ENCODE assay signal across 24 cellular contexts in genomic region chr1:48462716-48463285, GRCh38.
"Had no signal": no experiment of that assay in that cellular context is flagged by ENCODE, and none has a peak within 500 bp of the region (broad histone marks: within the 10 kb centered on the region; RNA-seq: fewer than 3 reads in every experiment).

No MANE protein-coding gene starts in this region.

- H3K9me3 ChIP-seq: ascending aorta, heart right ventricle, prostate gland, right atrium auricular region, tibial nerve, uterus had no signal

- H3K27me3 Mint-ChIP-seq: activated CD4-positive, alpha-beta T cell treated with anti-CD3 and anti-CD28 coated beads, Interleukin-2, amount 10 ng/mL, durations not matched to agents 7 days and 5 days; naive B cell had no signal

- H3K27me3 ChIP-seq: ascending aorta, heart right ventricle, right atrium auricular region, tibial nerve, uterus had no signal

- H3K4me3 ChIP-seq: ascending aorta, coronary artery, heart right ventricle, prostate gland, right atrium auricular region, tibial nerve, uterus had no signal

- H3K9me3 Mint-ChIP-seq: activated CD4-positive, alpha-beta T cell treated with anti-CD3 and anti-CD28 coated beads, Interleukin-2, amount 10 ng/mL, durations not matched to agents 7 days and 5 days; central memory CD8-positive, alpha-beta T cell; neural crest cell had no signal

- H3K4me1 ChIP-seq: ascending aorta, prostate gland, right atrium auricular region had no signal

- H3K4me1 Mint-ChIP-seq: activated CD4-positive, alpha-beta T cell treated with anti-CD3 and anti-CD28 coated beads, Interleukin-2, amount 10 ng/mL, durations not matched to agents 7 days and 5 days; central memory CD8-positive, alpha-beta T cell; immature natural killer cell; naive B cell had no signal

- H3K4me3 Mint-ChIP-seq: activated CD4-positive, alpha-beta T cell treated with anti-CD3 and anti-CD28 coated beads, Interleukin-2, amount 10 ng/mL, durations not matched to agents 7 days and 5 days; activated CD8-positive, alpha-beta T cell treated with anti-CD3 and anti-CD28 coated beads, Interleukin-2, amount 10 ng/mL, durations not matched to agents 7 days and 5 days; central memory CD8-positive, alpha-beta T cell; immature natural killer cell; naive B cell; neural crest cell had no signal

- ATAC-seq: activated CD4-positive, CD25-positive, alpha-beta regulatory T cell treated with anti-CD3 and anti-CD28 coated beads, Interleukin-2, amount 50 U/mL, for 24 hours; activated CD8-positive, alpha-beta T cell treated with anti-CD3 and anti-CD28 coated beads, Interleukin-2, amount 10 ng/mL, durations not matched to agents 7 days and 5 days; heart right ventricle; left ventricle myocardium superior; stimulated activated naive CD8-positive, alpha-beta T cell treated with anti-CD3 and anti-CD28 coated beads, Interleukin-15, Interleukin-2, amounts not matched to agents 100 U/mL and 50 U/mL, for 24 hours had no signal

- H3K36me3 Mint-ChIP-seq: immature natural killer cell, naive B cell had no signal

- DNase-seq: activated CD4-positive, alpha-beta T cell treated with anti-CD3 and anti-CD28 coated beads, Interleukin-2, amount 10 ng/mL, durations not matched to agents 7 days and 5 days; activated CD8-positive, alpha-beta memory T cell treated with anti-CD3 and anti-CD28 coated beads, Interleukin-2, amount 50 U/mL, for 4 hours; activated CD8-positive, alpha-beta T cell treated with anti-CD3 and anti-CD28 coated beads, Interleukin-2, amount 10 ng/mL, durations not matched to agents 7 days and 5 days; activated effector memory CD4-positive, alpha-beta T cell treated with Interleukin-2 at 50 U/mL for 16 hours; activated naive CD4-positive, alpha-beta T cell treated with anti-CD3 and anti-CD28 coated beads, Interleukin-2, amount 50 U/mL, for 16 hours; activated T-cell treated with anti-CD3 and anti-CD28 coated beads, Interleukin-2, amount 50 U/mL, for 48 hours; erythroblast; heart right ventricle; immature natural killer cell; kidney glomerular epithelial cell; left ventricle myocardium superior; naive B cell; stimulated activated naive CD8-positive, alpha-beta T cell treated with anti-CD3 and anti-CD28 coated beads, Interleukin-15, Interleukin-2, amounts not matched to agents 100 U/mL and 50 U/mL, for 24 hours; substantia nigra; T1000; uterus had no signal

- H3K27ac Mint-ChIP-seq: activated CD4-positive, alpha-beta T cell treated with anti-CD3 and anti-CD28 coated beads, Interleukin-2, amount 10 ng/mL, durations not matched to agents 7 days and 5 days; activated CD8-positive, alpha-beta T cell treated with anti-CD3 and anti-CD28 coated beads, Interleukin-2, amount 10 ng/mL, durations not matched to agents 7 days and 5 days; immature natural killer cell; naive B cell had no signal

- H3K36me3 ChIP-seq: ascending aorta, heart right ventricle, prostate gland, right atrium auricular region, tibial nerve, uterus had no signal

- H3K27ac ChIP-seq: ascending aorta, coronary artery, heart right ventricle, prostate gland, right atrium auricular region, uterus had no signal
